ENCODE assay signal across 29 cellular contexts in the genomic region with DNA sequence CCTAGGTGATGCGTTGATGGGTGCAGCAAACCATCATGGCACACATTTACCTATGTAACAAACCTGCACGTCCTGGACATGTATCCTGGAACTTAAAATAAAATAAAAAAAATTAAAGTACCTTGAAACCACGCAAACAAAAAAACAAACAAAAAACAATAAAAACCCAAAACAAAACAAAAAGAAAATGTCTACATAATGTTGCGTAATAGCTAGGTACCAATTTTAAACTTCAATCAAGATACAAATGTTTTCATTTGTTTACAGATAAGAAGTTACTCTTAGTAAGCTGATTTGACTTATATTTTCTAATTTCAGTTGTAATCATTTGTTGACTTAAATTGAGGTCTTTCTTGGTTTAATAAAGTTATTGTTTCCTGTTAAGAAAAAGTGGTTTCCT.
"Had no signal": no experiment of that assay in that cellular context is flagged by ENCODE, and none has a peak within 500 bp of the region (broad histone marks: within the 10 kb centered on the region; RNA-seq: fewer than 3 reads in every experiment).

No MANE protein-coding gene starts in this region.

- H3K4me1 ChIP-seq: ascending aorta, breast epithelium, colonic mucosa, gastrocnemius medialis had no signal

- H3K4me3 ChIP-seq: ascending aorta, breast epithelium, cardiac muscle cell, colonic mucosa, gastrocnemius medialis, heart left ventricle had no signal

- DNase-seq: activated CD4-positive, alpha-beta memory T cell treated with anti-CD3 and anti-CD28 coated beads, Interleukin-2, amount 10 ng/mL, durations not matched to agents 7 days and 5 days; activated CD4-positive, alpha-beta T cell treated with anti-CD3 and anti-CD28 coated beads for 1 hour; activated CD4-positive, alpha-beta T cell treated with anti-CD3 and anti-CD28 coated beads for 4 hours; activated CD4-positive, alpha-beta T cell treated with anti-CD3 and anti-CD28 coated beads, Interleukin-2, amount 10 ng/mL, durations not matched to agents 7 days and 5 days; activated CD4-positive, alpha-beta T cell treated with anti-CD3 and anti-CD28 coated beads, Interleukin-2, amount 50 U/mL, for 4 hours; activated CD8-positive, alpha-beta memory T cell treated with anti-CD3 and anti-CD28 coated beads, Interleukin-2, amount 50 U/mL, for 48 hours; activated gamma-delta T cell; activated naive CD4-positive, alpha-beta T cell; activated naive CD4-positive, alpha-beta T cell treated with anti-CD3 and anti-CD28 coated beads, Interleukin-2, amount 10 ng/mL, durations not matched to agents 7 days and 5 days; activated naive CD8-positive, alpha-beta T cell treated with anti-CD3 and anti-CD28 coated beads, Interleukin-2, amount 10 ng/mL, durations not matched to agents 7 days and 5 days; activated T-cell treated with anti-CD3 and anti-CD28 coated beads for 4 hours; activated T-cell treated with anti-CD3 and anti-CD28 coated beads, Interleukin-2, amount 50 U/mL, for 24 hours; activated T-cell treated with anti-CD3 and anti-CD28 coated beads, Interleukin-2, amount 50 U/mL, for 72 hours; central memory CD4-positive, alpha-beta T cell; cerebellar nuclear complex; colonic mucosa; effector CD8-positive, alpha-beta T cell; foreskin fibroblast; gastrocnemius medialis; glutamatergic neuron; heart left ventricle; T-helper 2 cell had no signal

- ATAC-seq: activated naive CD4-positive, alpha-beta T cell treated with anti-CD3 and anti-CD28 coated beads, Interleukin-2, amount 50 U/mL, for 72 hours; activated T-cell treated with anti-CD3 and anti-CD28 coated beads, Interleukin-2, amount 50 U/mL, for 72 hours; esophagus mucosa; gastrocnemius medialis; heart left ventricle; WTC11 had no signal

- H3K27me3 ChIP-seq: ascending aorta, breast epithelium, cardiac muscle cell, colonic mucosa, gastrocnemius medialis, heart left ventricle had no signal

- H3K27ac ChIP-seq: ascending aorta, breast epithelium, cardiac muscle cell, colonic mucosa, gastrocnemius medialis, heart left ventricle, VCaP had no signal

- H3K9me3 ChIP-seq: ascending aorta, breast epithelium, colonic mucosa, gastrocnemius medialis, heart left ventricle had no signal

- H3K36me3 ChIP-seq: ascending aorta, breast epithelium, cardiac muscle cell, colonic mucosa, gastrocnemius medialis, heart left ventricle had no signal
